ENCODE assay signal across 19 cellular contexts in the genomic region with DNA sequence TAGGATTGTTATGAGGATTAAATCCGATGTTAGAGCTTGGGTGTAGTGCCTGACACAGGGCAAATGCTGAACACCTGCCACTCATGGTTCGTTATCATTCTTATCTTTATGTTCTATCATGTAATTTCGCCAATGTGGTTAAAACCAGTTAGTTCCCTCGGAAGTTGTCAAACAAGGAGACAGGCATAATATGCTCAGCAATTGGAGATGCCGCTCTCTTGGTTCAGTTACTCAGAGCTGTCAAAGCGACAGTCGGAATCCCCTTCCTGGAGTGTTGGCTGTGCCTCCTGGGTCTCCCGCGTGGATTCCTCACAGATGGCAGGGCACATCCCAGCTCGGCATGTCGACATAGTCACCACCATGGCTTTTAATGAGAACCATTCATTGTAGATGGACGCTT.
"Had no signal": no experiment of that assay in that cellular context is flagged by ENCODE, and none has a peak within 500 bp of the region (broad histone marks: within the 10 kb centered on the region; RNA-seq: fewer than 3 reads in every experiment).

No MANE protein-coding gene starts in this region.

- H3K27me3 ChIP-seq: esophagus squamous epithelium, stomach, upper lobe of right lung had no signal

- H3K4me2 ChIP-seq: smooth muscle cell had no signal

- H3K36me3 ChIP-seq: esophagus squamous epithelium, neutrophil, stomach, upper lobe of right lung had no signal

- H3K4me1 ChIP-seq: upper lobe of right lung had no signal

- ATAC-seq: activated CD8-positive, alpha-beta memory T cell treated with anti-CD3 and anti-CD28 coated beads, Interleukin-2, amount 10 ng/mL, durations not matched to agents 7 days and 5 days; activated naive CD8-positive, alpha-beta T cell treated with anti-CD3 and anti-CD28 coated beads, Interleukin-2, amount 50 U/mL, for 24 hours; effector memory CD8-positive, alpha-beta T cell; naive thymus-derived CD4-positive, alpha-beta T cell; sciatic nerve; stimulated activated effector memory CD8-positive, alpha-beta T cell treated with anti-CD3 and anti-CD28 coated beads, Interleukin-12 subunit alpha, Interleukin-12 subunit beta, amount 100 ng/mL, for 72 hours; upper lobe of right lung had no signal

- H3K4me3 ChIP-seq: esophagus squamous epithelium, smooth muscle cell, stomach, upper lobe of right lung had no signal

- H3K9me3 ChIP-seq: esophagus squamous epithelium, neutrophil, stomach, upper lobe of right lung had no signal

- DNase-seq: activated B cell treated with CpG ODN at 0.5 μM for 24 hours; activated CD4-positive, alpha-beta memory T cell treated with anti-CD3 and anti-CD28 coated beads, Interleukin-2, amount 10 ng/mL, durations not matched to agents 7 days and 5 days; activated CD4-positive, alpha-beta T cell treated with anti-CD3 and anti-CD28 coated beads for 48 hours; activated CD8-positive, alpha-beta memory T cell treated with anti-CD3 and anti-CD28 coated beads, Interleukin-2, amount 10 ng/mL, durations not matched to agents 7 days and 5 days; activated naive CD4-positive, alpha-beta T cell treated with Interleukin-2 at 50 U/mL for 16 hours; activated naive CD8-positive, alpha-beta T cell treated with anti-CD3 and anti-CD28 coated beads, Interleukin-2, amount 50 U/mL, for 24 hours; anterior cingulate cortex; dermis blood vessel endothelial cell; effector memory CD8-positive, alpha-beta T cell; esophagus squamous epithelium; naive thymus-derived CD4-positive, alpha-beta T cell; stimulated activated CD4-positive, alpha-beta T cell treated with anti-CD3 and anti-CD28 coated beads, Interleukin-4, amount 100 ng/mL, for 24 hours; stomach; T-helper 9 cell; upper lobe of right lung had no signal

- H3K27ac ChIP-seq: esophagus squamous epithelium, neutrophil, stomach, upper lobe of right lung had no signal
